7 cellular contexts compared by ENCODE assay signal in genomic region chr1:63322248-63322943, GRCh38. TPM values are rescaled to one million over a fixed set of nuclear protein-coding genes. Genes with fewer than 3 reads are reported as not detected.
DNase-seq lines count a peak whose midpoint lies in the region; ATAC-seq and TF ChIP-seq lines count a peak whose summit lies in the region.

Gene FOXD3 (plus strand): TSS chr1:63322567. CDS start chr1:63323059, 492 bp downstream.

- TF ChIP-seq POLR2A in gastroesophageal sphincter (IDR thresholded peaks at IDR 0.05), result no peak
- TF ChIP-seq POLR2A in ovary (IDR thresholded peaks at IDR 0.05), result no peak

- peak within 1 kb of the TSS in 3 of 4 donors; percentile 56 to 77 (median 66) for H3K27ac ChIP-seq in gastroesophageal sphincter
- no peak within 1 kb of the TSS for H3K27ac ChIP-seq in ovary

- DNase-seq in EL (peak; percentile 56), NCI-H1694 (lab: John Stamatoyannopoulos, UW) (peak; percentile 19), ovary (peak; percentile 16 to 70 (median 52)), A172 (ENCODE audit: low spot score) (no peak)
- DNase-seq in activated T-cell treated with anti-CD3 and anti-CD28 coated beads, Interleukin-2, amount 50 U/mL, for 1 hour, result peak; percentile 51

- peaks cover 100% of the 10 kb centered on the region for H3K27me3 ChIP-seq in gastroesophageal sphincter
- peaks cover 13% of the 10 kb centered on the region for H3K27me3 ChIP-seq in ovary

- no CpG with 5 or more reads among the region's 78 CpGs for WGBS in gastroesophageal sphincter (ENCODE audit: low coverage in 1 of 2), 2 donors
- WGBS in ovary, 3 donors, result 1 to 4% (median 2%) methylated on average over 49 to 78 of the region's 78 CpGs

- TF ChIP-seq CTCF in gastroesophageal sphincter (IDR thresholded peaks at IDR 0.05), result no peak
- TF ChIP-seq CTCF in ovary (IDR thresholded peaks at IDR 0.05), result no peak

- H3K36me3 ChIP-seq in gastroesophageal sphincter, result no peaks in the 10 kb centered on the region
- H3K36me3 ChIP-seq in ovary, result no peaks in the 10 kb centered on the region

- intact Hi-C loops in ovary (cut with DNase I), result no loop called here

- H3K4me3 ChIP-seq in gastroesophageal sphincter (peak within 1 kb of the TSS; percentile 20 to 61), ovary (peak within 1 kb of the TSS; percentile 48)

- H3K4me1 ChIP-seq in gastroesophageal sphincter (peaks cover 0 to 63% (median 14%) of the 10 kb centered on the region in 3 donors), ovary (ENCODE audit: insufficient read depth) (peaks cover 9% of the 10 kb centered on the region)

- ATAC-seq in GM21786 (IDR thresholded peaks at IDR 0.05; ENCODE audit: unreplicated experiment) (peak; percentile 33), gastroesophageal sphincter (peak; percentile 42)

- H3K9me3 ChIP-seq in gastroesophageal sphincter (peaks cover 0 to 13% (median 0%) of the 10 kb centered on the region in 3 donors), ovary (peaks cover 0 to 17% of the 10 kb centered on the region in 2 donors)

- no peak for TF ChIP-seq EP300 in gastroesophageal sphincter (IDR thresholded peaks at IDR 0.05)
- TF ChIP-seq EP300 in ovary (IDR thresholded peaks at IDR 0.05), result no peak

RNA-seq across cellular contexts. Expression of gene FOXD3, which starts in this region (rescaled TPM):
- total RNA-seq in gastroesophageal sphincter (1 to 10 TPM; 2.2 to 4.7 (median 2.5) TPM), ovary (under 1 TPM in 4 of 7 donors, not detected in 3; 0.37 to 0.79 (median 0.53) TPM)
- polyA plus RNA-seq in ovary, result under 1 TPM; 0.20 to 0.21 TPM
- 0.17 TPM in 1 of 2 replicates, not detected in the other for total RNA-seq in A172 (2014; rRNA removed; shearing (Covaris generic))

Comparison
In these comparisons a context has a peak if more than half of its experiments do, and no peak if none do; other contexts are left out.
1. Peak in DNase-seq and H3K4me3 ChIP-seq in ovary; RNA of the gene not detected or under 1 TPM.
2. H3K27ac ChIP-seq: peak in gastroesophageal sphincter (3 of 4); none in ovary (0 of 2).